8 cellular contexts compared by ENCODE assay signal in the genomic region with DNA sequence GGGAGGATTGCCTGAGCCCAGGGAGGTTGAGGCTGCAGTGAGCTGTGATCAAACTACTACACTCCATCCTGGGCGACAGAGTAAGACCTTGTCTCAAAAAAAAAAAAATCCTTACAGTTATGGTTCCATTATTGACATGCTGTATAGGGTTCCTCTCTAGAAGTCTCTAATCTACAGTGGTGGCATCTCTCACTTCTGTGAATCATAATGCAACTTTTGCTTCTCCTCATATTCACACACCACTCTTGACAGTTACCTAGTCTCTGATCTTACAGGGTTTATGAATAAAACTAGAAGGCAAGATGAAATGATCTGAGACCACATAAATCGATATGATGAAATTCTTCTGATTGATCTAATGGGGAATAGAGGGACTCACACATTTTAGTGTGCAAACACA. TPM values are rescaled to one million over a fixed set of nuclear protein-coding genes. Genes with fewer than 3 reads are reported as not detected.
DNase-seq lines count a peak whose midpoint lies in the region; ATAC-seq, FAIRE-seq and TF ChIP-seq lines count a peak whose summit lies in the region.
"Had no signal": no experiment of that assay in that cellular context is flagged by ENCODE, and none has a peak within 500 bp of the region (broad histone marks: within the 10 kb centered on the region; RNA-seq: fewer than 3 reads in every experiment).

No MANE protein-coding gene starts in this region.

- H4K91ac ChIP-seq in neuronal stem cell (ENCODE audit: low read depth, low read length, poor library complexity), result no peak overlapping the region

- no CpG with 5 or more reads among the region's 2 CpGs for WGBS in neuronal stem cell (ENCODE audit: extremely low coverage in 2 of 2, insufficient read length in 2 of 2, insufficient replicate concordance in 1 of 2), 2 donors

- peak overlapping the region; percentile 48; the same call in 1 of the 2 replicates for H3K4me2 ChIP-seq in OCI-LY1 (ENCODE audit: low read length)
- no peak overlapping the region for H3K4me2 ChIP-seq in neuronal stem cell (ENCODE audit: insufficient read depth, low read length, poor library complexity, severe bottlenecking)

- H2BK15ac ChIP-seq in neuronal stem cell (ENCODE audit: low read length), result no peak overlapping the region

- H2BK120ac ChIP-seq in neuronal stem cell (ENCODE audit: low read depth, low read length), result no peak overlapping the region

- H3K18ac ChIP-seq in neuronal stem cell (ENCODE audit: low read length), result no peak overlapping the region

- ATAC-seq in GM19023 (IDR thresholded peaks at IDR 0.05; ENCODE audit: unreplicated experiment) (peak; percentile 58), HG02588 (IDR thresholded peaks at IDR 0.05; ENCODE audit: unreplicated experiment) (peak; percentile 65)

- no peak overlapping the region for H4K8ac ChIP-seq in neuronal stem cell (ENCODE audit: low read depth, low read length)

- H3K4me1 ChIP-seq in OCI-LY1 (ENCODE audit: insufficient read depth, low read length, severe bottlenecking) (peaks cover 22% of the 10 kb centered on the region), neuronal stem cell (ENCODE audit: control insufficient read depth in 2 of 2, insufficient read depth in 1 of 2, low read depth in 1 of 2, low read length in 2 of 2) (peaks cover 4 to 10% of the 10 kb centered on the region in 2 donors)

- H2AFZ ChIP-seq in OCI-LY1 (ENCODE audit: low read length), result no peak overlapping the region
- H2AFZ ChIP-seq in neuronal stem cell (ENCODE audit: low read length), result peak overlapping the region; percentile 66

- no peaks in the 10 kb centered on the region for H3F3A ChIP-seq in OCI-LY1 (ENCODE audit: insufficient read depth, low read length)

- no peak for TF ChIP-seq CTCF in OCI-LY1 (IDR thresholded peaks at IDR 0.05; ENCODE audit: low read length)

- DNase-seq in neuronal stem cell (ENCODE audit: low spot score) (no peak), GM12891 (ENCODE audit: insufficient read length, low spot score) (no peak), NCI-H446 (lab: John Stamatoyannopoulos, UW) (no peak), C1 segment of cervical spinal cord (lab: John Stamatoyannopoulos, UW) (no peak)

- H3K9ac ChIP-seq in OCI-LY1 (ENCODE audit: low read length) (no peak overlapping the region), neuronal stem cell (ENCODE audit: low read depth, low read length, poor library complexity) (no peak overlapping the region)

- no peaks in the 10 kb centered on the region for H3K36me3 ChIP-seq in OCI-LY1 (ENCODE audit: insufficient read depth, low read length)
- H3K36me3 ChIP-seq in neuronal stem cell (replicated peaks in 1 of 2; ENCODE audit: control insufficient read depth in 2 of 2, insufficient read depth in 2 of 2, low read length in 2 of 2), result no peaks in the 10 kb centered on the region

- no peaks in the 10 kb centered on the region for H3K9me2 ChIP-seq in OCI-LY1 (ENCODE audit: low read depth, low read length)

- H3K4me3 ChIP-seq in OCI-LY1 (ENCODE audit: low read depth, low read length, poor library complexity, severe bottlenecking), result no peak overlapping the region
- no peak overlapping the region for H3K4me3 ChIP-seq in neuronal stem cell (ENCODE audit: low read length in 2 of 2)
- H3K4me3 ChIP-seq: lung had no signal

- H3K79me2 ChIP-seq in OCI-LY1 (ENCODE audit: insufficient read depth, low read length), result no peaks in the 10 kb centered on the region

- H3K27ac ChIP-seq in OCI-LY1 (ENCODE audit: low read depth, low read length, poor library complexity, severe bottlenecking) (peak overlapping the region; percentile 14), neuronal stem cell (replicated peaks; ENCODE audit: low read length) (no peak overlapping the region)

- H2BK5ac ChIP-seq in neuronal stem cell (ENCODE audit: low read length), result no peak overlapping the region

- no peak for TF ChIP-seq POLR2A in GM12891 (IDR thresholded peaks at IDR 0.05; ENCODE audit: low read depth, low read length)

- no peak overlapping the region for H3K4ac ChIP-seq in neuronal stem cell (ENCODE audit: low read length)

- H3K9me3 ChIP-seq in OCI-LY1 (ENCODE audit: low read length), result no peaks in the 10 kb centered on the region
- no peaks in the 10 kb centered on the region for H3K9me3 ChIP-seq in neuronal stem cell (replicated peaks in 1 of 2; ENCODE audit: control insufficient read depth in 2 of 2, insufficient read depth in 1 of 2, low read depth in 1 of 2, low read length in 2 of 2)

- no peak for FAIRE-seq in GM12891 (lab: Jason Lieb, UNC)

- H3K27me3 ChIP-seq in OCI-LY1 (ENCODE audit: insufficient read depth, low read length) (no peaks in the 10 kb centered on the region), neuronal stem cell (ENCODE audit: control insufficient read depth in 3 of 3, insufficient read depth in 3 of 3, low read depth in 1 of 3, low read length in 3 of 3) (no peaks in the 10 kb centered on the region)

- H2AK5ac ChIP-seq in neuronal stem cell (ENCODE audit: low read depth, low read length), result no peak overlapping the region

- no peak overlapping the region for H3K14ac ChIP-seq in neuronal stem cell (ENCODE audit: low read length)

- no peak overlapping the region for H2BK12ac ChIP-seq in neuronal stem cell (ENCODE audit: low read length)

- peaks cover 2% of the 10 kb centered on the region for H3K79me1 ChIP-seq in neuronal stem cell (ENCODE audit: low read depth, low read length)

- no peaks in the 10 kb centered on the region for H4K20me1 ChIP-seq in OCI-LY1 (ENCODE audit: insufficient read depth, low read length)

- H3K23ac ChIP-seq in neuronal stem cell (ENCODE audit: low read depth, low read length, poor library complexity), result no peak overlapping the region

TF ChIP-seq in GM12891, 5 proteins besides CTCF, POLR2A, EP300 and RAD21:
- TF ChIP-seq PAX5 (IDR thresholded peaks at IDR 0.05; ENCODE audit: insufficient read depth, low read length, severe bottlenecking), result no peak

RNA-seq across cellular contexts. Expression of gene DOCK11, which starts 40.6 kb away (rescaled TPM):
- 17.6 TPM for polyA plus RNA-seq in neuronal stem cell (2013, experiment 1 of 2)
- polyA plus RNA-seq in neuronal stem cell (2013, experiment 2 of 2), result 16.4 TPM
- polyA plus RNA-seq in GM12891 (2012; ENCODE audit: low read depth, missing spikeins), result 9.8 TPM
